In genomic region chr17:57672205-57672632, GRCh38 we compare ENCODE assay signal across 8 cellular contexts.
DNase-seq lines count a peak whose midpoint lies in the region; ATAC-seq and TF ChIP-seq lines count a peak whose summit lies in the region.

No MANE protein-coding gene starts in this region.

- H3K27ac Mint-ChIP-seq in activated T-helper 2 cell treated with anti-CD3 and anti-CD28 coated beads, Interferon-gamma antibody, Interleukin-2, Interleukin-4, amounts not matched to agents 10 μg/mL and 5 μg/mL and 100 μg/mL, durations not matched to agents 14 hours and 24 hours and 36 hours = peak overlapping the region; percentile 45

- DNase-seq in AG10803 (ENCODE audit: low read depth) = peak; percentile 86
- no peak for DNase-seq in activated T-helper 2 cell treated with anti-CD3 and anti-CD28 coated beads, Interferon-gamma antibody, Interleukin-2, Interleukin-4, amounts not matched to agents 10 μg/mL and 5 μg/mL and 100 μg/mL, durations not matched to agents 14 hours and 24 hours and 36 hours (ENCODE audit: low spot score)
- peak; percentile 35 for DNase-seq in left lobe of liver (ENCODE audit: low spot score)
- no peak for DNase-seq in NCI-H2081 treated with DMSO at 0.1 percent for 48 hours (lab: John Stamatoyannopoulos, UW)
- no peak for DNase-seq in pons (ENCODE audit: low spot score)

- no peak overlapping the region for H3K4me3 ChIP-seq in AG10803 (ENCODE audit: low read length)

- peak overlapping the region; percentile 55 for H3K27ac ChIP-seq in KOPT-K1 (ENCODE audit: low read depth, low read length, poor library complexity, severe bottlenecking)

- H3K36me3 ChIP-seq in KOPT-K1 (ENCODE audit: insufficient read depth, low read length) = peaks cover 98% of the 10 kb centered on the region

- TF ChIP-seq CTCF in AG10803 (conservative IDR thresholded peaks at IDR 0.05; ENCODE audit: low read length) = no peak

- ATAC-seq in left lobe of liver (no peak), GM21447 (IDR thresholded peaks at IDR 0.05; ENCODE audit: unreplicated experiment) (no peak), GM21576 (IDR thresholded peaks at IDR 0.05; ENCODE audit: unreplicated experiment) (no peak)

- H3K36me3 Mint-ChIP-seq in activated T-helper 2 cell treated with anti-CD3 and anti-CD28 coated beads, Interferon-gamma antibody, Interleukin-2, Interleukin-4, amounts not matched to agents 10 μg/mL and 5 μg/mL and 100 μg/mL, durations not matched to agents 14 hours and 24 hours and 36 hours (ENCODE audit: low read depth) = peaks cover 11% of the 10 kb centered on the region

- H3K9me3 Mint-ChIP-seq in activated T-helper 2 cell treated with anti-CD3 and anti-CD28 coated beads, Interferon-gamma antibody, Interleukin-2, Interleukin-4, amounts not matched to agents 10 μg/mL and 5 μg/mL and 100 μg/mL, durations not matched to agents 14 hours and 24 hours and 36 hours = no peaks in the 10 kb centered on the region

- no peaks in the 10 kb centered on the region for H3K9me3 ChIP-seq in KOPT-K1 (ENCODE audit: insufficient read depth, low read length, poor library complexity, severe bottlenecking)

- peaks cover 5% of the 10 kb centered on the region for H3K4me1 Mint-ChIP-seq in activated T-helper 2 cell treated with anti-CD3 and anti-CD28 coated beads, Interferon-gamma antibody, Interleukin-2, Interleukin-4, amounts not matched to agents 10 μg/mL and 5 μg/mL and 100 μg/mL, durations not matched to agents 14 hours and 24 hours and 36 hours (ENCODE audit: low read depth)

- H3K27me3 Mint-ChIP-seq in activated T-helper 2 cell treated with anti-CD3 and anti-CD28 coated beads, Interferon-gamma antibody, Interleukin-2, Interleukin-4, amounts not matched to agents 10 μg/mL and 5 μg/mL and 100 μg/mL, durations not matched to agents 14 hours and 24 hours and 36 hours (ENCODE audit: low read depth) = no peaks in the 10 kb centered on the region

- intact Hi-C loops in activated T-helper 2 cell treated with anti-CD3 and anti-CD28 coated beads, Interferon-gamma antibody, Interleukin-2, Interleukin-4, amounts not matched to agents 10 μg/mL and 5 μg/mL and 100 μg/mL, durations not matched to agents 14 hours and 24 hours and 36 hours (cut with micrococcal nuclease) = loop anchor here (2.0 to 5.0 kb wide), 2 partner anchors 70 to 429 kb away; no protein-coding TSS in a partner anchor

- H3K4me3 Mint-ChIP-seq in activated T-helper 2 cell treated with anti-CD3 and anti-CD28 coated beads, Interferon-gamma antibody, Interleukin-2, Interleukin-4, amounts not matched to agents 10 μg/mL and 5 μg/mL and 100 μg/mL, durations not matched to agents 14 hours and 24 hours and 36 hours (ENCODE audit: low read depth) = no peak overlapping the region

Comparison
In these comparisons a context has a peak if more than half of its experiments do, and no peak if none do; other contexts are left out.
1. DNase-seq: peak in AG10803 (single experiment) and left lobe of liver (single experiment); none in activated T-helper 2 cell treated with anti-CD3 and anti-CD28 coated beads, Interferon-gamma antibody, Interleukin-2, Interleukin-4, amounts not matched to agents 10 μg/mL and 5 μg/mL and 100 μg/mL, durations not matched to agents 14 hours and 24 hours and 36 hours (single experiment), NCI-H2081 treated with DMSO at 0.1 percent for 48 hours (single experiment) and pons (single experiment).